35 cellular contexts compared by ENCODE assay signal in genomic region chr18:24590946-24591345, GRCh38.
"Had no signal": no experiment of that assay in that cellular context is flagged by ENCODE, and none has a peak within 500 bp of the region (broad histone marks: within the 10 kb centered on the region; RNA-seq: fewer than 3 reads in every experiment).

No MANE protein-coding gene starts in this region.

- H3K9me3 Mint-ChIP-seq: activated B cell treated with CpG ODN at 0.5 μM for 24 hours; activated CD4-positive, alpha-beta memory T cell treated with anti-CD3 and anti-CD28 coated beads for 36 hours; activated CD4-positive, alpha-beta T cell treated with anti-CD3 and anti-CD28 coated beads, Interleukin-2, amount 10 ng/mL, durations not matched to agents 24 days and 14 days; activated CD8-positive, alpha-beta T cell treated with anti-CD3 and anti-CD28 coated beads for 36 hours; activated naive CD4-positive, alpha-beta T cell treated with anti-CD3 and anti-CD28 coated beads for 36 hours; activated naive CD4-positive, alpha-beta T cell treated with anti-CD3 and anti-CD28 coated beads, Interleukin-2, amount 50 U/mL, for 24 hours; activated naive CD8-positive, alpha-beta T cell treated with anti-CD3 and anti-CD28 coated beads, Interleukin-2, amount 10 ng/mL, durations not matched to agents 7 days and 5 days; activated naive CD8-positive, alpha-beta T cell treated with anti-CD3 and anti-CD28 coated beads, Interleukin-2, amount 50 U/mL, for 24 hours; activated T-cell treated with anti-CD3 and anti-CD28 coated beads, Interleukin-2, amount 50 U/mL, for 4 hours; T-helper 1 cell treated with Interleukin-12 subunit alpha and Interleukin-12 subunit beta and Interleukin-4 antibody, amounts not matched to agents 30 μg/mL and 1 μg/mL, for 36 hours; T-helper 2 cell treated with Interferon-gamma antibody and Interleukin-4, amounts not matched to agents 5 μg/mL and 100 μg/mL, for 36 hours had no signal

- H3K27ac Mint-ChIP-seq: activated B cell treated with CpG ODN at 0.5 μM for 24 hours; activated CD4-positive, alpha-beta memory T cell treated with anti-CD3 and anti-CD28 coated beads for 36 hours; activated CD4-positive, alpha-beta T cell treated with anti-CD3 and anti-CD28 coated beads, Interleukin-2, amount 10 ng/mL, durations not matched to agents 24 days and 14 days; activated CD8-positive, alpha-beta T cell treated with anti-CD3 and anti-CD28 coated beads for 36 hours; activated naive CD4-positive, alpha-beta T cell treated with anti-CD3 and anti-CD28 coated beads for 36 hours; activated naive CD4-positive, alpha-beta T cell treated with anti-CD3 and anti-CD28 coated beads, Interleukin-2, amount 50 U/mL, for 24 hours; activated naive CD8-positive, alpha-beta T cell; activated naive CD8-positive, alpha-beta T cell treated with anti-CD3 and anti-CD28 coated beads, Interleukin-2, amount 10 ng/mL, durations not matched to agents 7 days and 5 days; activated naive CD8-positive, alpha-beta T cell treated with anti-CD3 and anti-CD28 coated beads, Interleukin-2, amount 50 U/mL, for 24 hours; activated T-cell treated with anti-CD3 and anti-CD28 coated beads, Interleukin-2, amount 50 U/mL, for 72 hours; T-helper 1 cell treated with Interleukin-12 subunit alpha and Interleukin-12 subunit beta and Interleukin-4 antibody, amounts not matched to agents 30 μg/mL and 1 μg/mL, for 36 hours; T-helper 2 cell treated with Interferon-gamma antibody and Interleukin-4, amounts not matched to agents 5 μg/mL and 100 μg/mL, for 36 hours had no signal

- H3K9me3 ChIP-seq: body of pancreas, breast epithelium had no signal

- H3K27me3 ChIP-seq: brain microvascular endothelial cell, breast epithelium had no signal

- H3K4me3 ChIP-seq: body of pancreas, breast epithelium had no signal

- H3K27me3 Mint-ChIP-seq: activated CD4-positive, alpha-beta T cell treated with anti-CD3 and anti-CD28 coated beads, Interleukin-2, amount 10 ng/mL, durations not matched to agents 24 days and 14 days; activated naive CD4-positive, alpha-beta T cell treated with anti-CD3 and anti-CD28 coated beads, Interleukin-2, amount 50 U/mL, for 24 hours; activated naive CD8-positive, alpha-beta T cell treated with anti-CD3 and anti-CD28 coated beads, Interleukin-2, amount 10 ng/mL, durations not matched to agents 7 days and 5 days had no signal

- DNase-seq: activated B cell treated with CpG ODN at 0.5 μM for 24 hours; activated CD4-positive, alpha-beta memory T cell treated with anti-CD3 and anti-CD28 coated beads for 36 hours; activated CD4-positive, alpha-beta T cell treated with anti-CD3 and anti-CD28 coated beads for 4 hours; activated CD4-positive, alpha-beta T cell treated with anti-CD3 and anti-CD28 coated beads, Interleukin-2, amount 10 ng/mL, durations not matched to agents 24 days and 14 days; activated CD4-positive, alpha-beta T cell treated with anti-CD3 and anti-CD28 coated beads, Interleukin-2, amount 50 U/mL, for 1 hour; activated CD4-positive, alpha-beta T cell treated with anti-CD3 and anti-CD28 coated beads, Interleukin-2, amount 50 U/mL, for 4 hours; activated CD4-positive, CD25-positive, alpha-beta regulatory T cell treated with anti-CD3 and anti-CD28 coated beads, Interleukin-2, amount 50 U/mL, for 72 hours; activated CD8-positive, alpha-beta memory T cell treated with anti-CD3 and anti-CD28 coated beads, Interleukin-2, amount 50 U/mL, for 4 hours; activated CD8-positive, alpha-beta T cell treated with anti-CD3 and anti-CD28 coated beads for 36 hours; activated effector memory CD4-positive, alpha-beta T cell treated with anti-CD3 and anti-CD28 coated beads, Interleukin-2, amount 50 U/mL, for 16 hours; activated gamma-delta T cell treated with Interleukin-2 at 50 U/mL for 16 hours; activated naive CD4-positive, alpha-beta T cell; activated naive CD4-positive, alpha-beta T cell treated with anti-CD3 and anti-CD28 coated beads for 36 hours; activated naive CD8-positive, alpha-beta T cell treated with anti-CD3 and anti-CD28 coated beads, Interleukin-2, amount 10 ng/mL, durations not matched to agents 7 days and 5 days; activated naive CD8-positive, alpha-beta T cell treated with anti-CD3 and anti-CD28 coated beads, Interleukin-2, amount 50 U/mL, for 24 hours; activated T-cell treated with anti-CD3 and anti-CD28 coated beads for 4 hours; activated T-cell treated with anti-CD3 and anti-CD28 coated beads, Interleukin-2, amount 50 U/mL, for 1 hour; activated T-cell treated with anti-CD3 and anti-CD28 coated beads, Interleukin-2, amount 50 U/mL, for 4 hours; activated T-cell treated with anti-CD3 and anti-CD28 coated beads, Interleukin-2, amount 50 U/mL, for 72 hours; aorta; body of pancreas; brain microvascular endothelial cell; central memory CD4-positive, alpha-beta T cell; SW 1271; T-helper 1 cell; T-helper 2 cell; T-helper 9 cell had no signal

- H3K27ac ChIP-seq: body of pancreas, brain microvascular endothelial cell, breast epithelium, VCaP had no signal

- FAIRE-seq: astrocyte, TTC549 had no signal

- H3K36me3 ChIP-seq: brain microvascular endothelial cell, breast epithelium had no signal

- H3K4me1 ChIP-seq: body of pancreas, breast epithelium had no signal

- H3K4me3 Mint-ChIP-seq: activated B cell treated with CpG ODN at 0.5 μM for 24 hours; activated CD4-positive, alpha-beta memory T cell treated with anti-CD3 and anti-CD28 coated beads for 36 hours; activated CD4-positive, alpha-beta T cell treated with anti-CD3 and anti-CD28 coated beads, Interleukin-2, amount 10 ng/mL, durations not matched to agents 24 days and 14 days; activated CD8-positive, alpha-beta T cell treated with anti-CD3 and anti-CD28 coated beads for 36 hours; activated naive CD4-positive, alpha-beta T cell treated with anti-CD3 and anti-CD28 coated beads for 36 hours; activated naive CD4-positive, alpha-beta T cell treated with anti-CD3 and anti-CD28 coated beads, Interleukin-2, amount 50 U/mL, for 24 hours; activated naive CD8-positive, alpha-beta T cell; activated naive CD8-positive, alpha-beta T cell treated with anti-CD3 and anti-CD28 coated beads, Interleukin-2, amount 10 ng/mL, durations not matched to agents 7 days and 5 days; activated naive CD8-positive, alpha-beta T cell treated with anti-CD3 and anti-CD28 coated beads, Interleukin-2, amount 50 U/mL, for 24 hours; activated T-cell treated with anti-CD3 and anti-CD28 coated beads, Interleukin-2, amount 50 U/mL, for 4 hours; activated T-cell treated with anti-CD3 and anti-CD28 coated beads, Interleukin-2, amount 50 U/mL, for 72 hours; T-helper 1 cell treated with Interleukin-12 subunit alpha and Interleukin-12 subunit beta and Interleukin-4 antibody, amounts not matched to agents 30 μg/mL and 1 μg/mL, for 36 hours; T-helper 2 cell treated with Interferon-gamma antibody and Interleukin-4, amounts not matched to agents 5 μg/mL and 100 μg/mL, for 36 hours had no signal

- H3K36me3 Mint-ChIP-seq: activated CD4-positive, alpha-beta memory T cell treated with anti-CD3 and anti-CD28 coated beads for 36 hours; activated naive CD4-positive, alpha-beta T cell treated with anti-CD3 and anti-CD28 coated beads, Interleukin-2, amount 50 U/mL, for 24 hours; activated naive CD8-positive, alpha-beta T cell; activated naive CD8-positive, alpha-beta T cell treated with anti-CD3 and anti-CD28 coated beads, Interleukin-2, amount 10 ng/mL, durations not matched to agents 7 days and 5 days had no signal

- H3K4me1 Mint-ChIP-seq: activated B cell treated with CpG ODN at 0.5 μM for 24 hours; activated CD4-positive, alpha-beta T cell treated with anti-CD3 and anti-CD28 coated beads, Interleukin-2, amount 10 ng/mL, durations not matched to agents 24 days and 14 days; activated naive CD4-positive, alpha-beta T cell treated with anti-CD3 and anti-CD28 coated beads, Interleukin-2, amount 50 U/mL, for 24 hours; activated naive CD8-positive, alpha-beta T cell treated with anti-CD3 and anti-CD28 coated beads, Interleukin-2, amount 10 ng/mL, durations not matched to agents 7 days and 5 days; activated naive CD8-positive, alpha-beta T cell treated with anti-CD3 and anti-CD28 coated beads, Interleukin-2, amount 50 U/mL, for 24 hours had no signal

- ATAC-seq: activated CD8-positive, alpha-beta T cell treated with anti-CD3 and anti-CD28 coated beads for 36 hours; activated naive CD8-positive, alpha-beta T cell treated with anti-CD3 and anti-CD28 coated beads, Interleukin-2, amount 50 U/mL, for 24 hours; activated T-cell treated with anti-CD3 and anti-CD28 coated beads, Interleukin-2, amount 50 U/mL, for 4 hours; activated T-cell treated with anti-CD3 and anti-CD28 coated beads, Interleukin-2, amount 50 U/mL, for 72 hours; body of pancreas had no signal
